12 cellular contexts compared by ENCODE assay signal in genomic region chr17:43578352-43578698, GRCh38. TPM values are rescaled to one million over a fixed set of nuclear protein-coding genes. Genes with fewer than 3 reads are reported as not detected.
DNase-seq lines count a peak whose midpoint lies in the region; ATAC-seq and TF ChIP-seq lines count a peak whose summit lies in the region.
"Had no signal": no experiment of that assay in that cellular context is flagged by ENCODE, and none has a peak within 500 bp of the region (broad histone marks: within the 10 kb centered on the region; RNA-seq: fewer than 3 reads in every experiment).

No MANE protein-coding gene starts in this region.

- no peak overlapping the region for H2AFZ ChIP-seq in smooth muscle cell (ENCODE audit: low read depth)

- DNase-seq in T-helper 1 cell, result no peak
- DNase-seq in NT2/D1 (ENCODE audit: low read depth, low spot score), result no peak
- DNase-seq in right atrium auricular region (ENCODE audit: low spot score), result no peak
- no peak for DNase-seq in smooth muscle cell (lab: John Stamatoyannopoulos, UW; ENCODE audit: unreplicated experiment)
- DNase-seq in NCI-H2081 (lab: John Stamatoyannopoulos, UW), result no peak
- DNase-seq in HAP-1 (ENCODE audit: low spot score in 2 of 2), result no peak
- DNase-seq: DMS 273 treated with DMSO at 0.1 percent for 48 hours; effector CD8-positive, alpha-beta T cell; KBM-7 had no signal

- no peak overlapping the region for H3K4me3 Mint-ChIP-seq in T-helper 1 cell treated with Interleukin-12 subunit alpha and Interleukin-12 subunit beta and Interleukin-4 antibody, amounts not matched to agents 30 μg/mL and 1 μg/mL, for 36 hours

- H3K4me1 Mint-ChIP-seq in T-helper 1 cell treated with Interleukin-12 subunit alpha and Interleukin-12 subunit beta and Interleukin-4 antibody, amounts not matched to agents 30 μg/mL and 1 μg/mL, for 36 hours (ENCODE audit: low read depth), result peaks cover 22% of the 10 kb centered on the region

- no peaks in the 10 kb centered on the region for H3K36me3 Mint-ChIP-seq in T-helper 1 cell treated with Interleukin-12 subunit alpha and Interleukin-12 subunit beta and Interleukin-4 antibody, amounts not matched to agents 30 μg/mL and 1 μg/mL, for 36 hours (ENCODE audit: low read depth)

- H3K27ac ChIP-seq in right atrium auricular region (peak overlapping the region; percentile 30 to 48), smooth muscle cell (ENCODE audit: low read depth) (peak overlapping the region; percentile 78)

- WGBS in smooth muscle cell (ENCODE audit: low lambda C conversion rate), result 64% methylated on average over 1 of the region's 1 CpG

- ATAC-seq in HG03280 (IDR thresholded peaks at IDR 0.05; ENCODE audit: unreplicated experiment), result no peak

- in situ Hi-C loops in HAP-1 (cut with MboI; ENCODE audit: low sequenced_read_pairs), result loop anchor here (5.0 kb wide), 2 partner anchors 94 to 184 kb away; no protein-coding TSS in a partner anchor

- peak overlapping the region; percentile 16 for H3K4me2 ChIP-seq in smooth muscle cell

- H3K27me3 ChIP-seq in NT2/D1 (ENCODE audit: insufficient read depth, insufficient read length), result peaks cover 2% of the 10 kb centered on the region
- no peaks in the 10 kb centered on the region for H3K27me3 ChIP-seq in right atrium auricular region
- H3K27me3 ChIP-seq in smooth muscle cell (ENCODE audit: low read depth), result no peaks in the 10 kb centered on the region
- H3K27me3 ChIP-seq in HAP-1 (ENCODE audit: low read depth), result no peaks in the 10 kb centered on the region
- H3K27me3 ChIP-seq: ascending aorta had no signal

- H3K36me3 ChIP-seq in NT2/D1 (ENCODE audit: insufficient read depth, insufficient read length, low read length), result no peaks in the 10 kb centered on the region
- no peaks in the 10 kb centered on the region for H3K36me3 ChIP-seq in right atrium auricular region
- no peaks in the 10 kb centered on the region for H3K36me3 ChIP-seq in smooth muscle cell (ENCODE audit: low read depth)
- H3K36me3 ChIP-seq in HAP-1 (replicated peaks), result no peaks in the 10 kb centered on the region
- H3K36me3 ChIP-seq: ascending aorta had no signal

- peak overlapping the region; percentile 57 for H3K9ac ChIP-seq in NT2/D1 (ENCODE audit: insufficient read length, low read depth)
- peak overlapping the region; percentile 10 for H3K9ac ChIP-seq in smooth muscle cell (ENCODE audit: low read depth)

- H3F3A ChIP-seq in smooth muscle cell (ENCODE audit: low read depth), result no peaks in the 10 kb centered on the region

- H3K4me3 ChIP-seq in NT2/D1 (ENCODE audit: insufficient read length, low read depth) (no peak overlapping the region), right atrium auricular region (no peak overlapping the region), smooth muscle cell (no peak overlapping the region), HAP-1 (no peak overlapping the region)
- H3K4me3 ChIP-seq: ascending aorta had no signal

- no peak for TF ChIP-seq CTCF in right atrium auricular region (IDR thresholded peaks at IDR 0.05)
- no peak for TF ChIP-seq CTCF in smooth muscle cell (IDR thresholded peaks at IDR 0.05; ENCODE audit: borderline replicate concordance, insufficient read depth, poor library complexity, severe bottlenecking)

- H3K9me3 ChIP-seq in NT2/D1 (ENCODE audit: insufficient read depth, low read length) (no peaks in the 10 kb centered on the region), right atrium auricular region (no peaks in the 10 kb centered on the region), smooth muscle cell (replicated peaks; ENCODE audit: low read depth) (no peaks in the 10 kb centered on the region), HAP-1 (no peaks in the 10 kb centered on the region)
- H3K9me3 ChIP-seq: ascending aorta had no signal

- no peaks in the 10 kb centered on the region for H3K9me3 Mint-ChIP-seq in T-helper 1 cell treated with Interleukin-12 subunit alpha and Interleukin-12 subunit beta and Interleukin-4 antibody, amounts not matched to agents 30 μg/mL and 1 μg/mL, for 36 hours

- H3K4me1 ChIP-seq in NT2/D1 (ENCODE audit: insufficient read depth, insufficient read length), result peaks cover 3% of the 10 kb centered on the region
- peaks cover 0 to 38% of the 10 kb centered on the region in 2 donors for H3K4me1 ChIP-seq in right atrium auricular region
- peaks cover 26% of the 10 kb centered on the region for H3K4me1 ChIP-seq in smooth muscle cell (ENCODE audit: low read depth)
- H3K4me1 ChIP-seq in HAP-1, result no peaks in the 10 kb centered on the region

- peak overlapping the region; percentile 56 for H3K27ac Mint-ChIP-seq in T-helper 1 cell treated with Interleukin-12 subunit alpha and Interleukin-12 subunit beta and Interleukin-4 antibody, amounts not matched to agents 30 μg/mL and 1 μg/mL, for 36 hours

- no peaks in the 10 kb centered on the region for H4K20me1 ChIP-seq in smooth muscle cell (ENCODE audit: low read depth)

- H3K27me3 Mint-ChIP-seq in T-helper 1 cell treated with Interleukin-12 subunit alpha and Interleukin-12 subunit beta and Interleukin-4 antibody, amounts not matched to agents 30 μg/mL and 1 μg/mL, for 36 hours (ENCODE audit: low read depth), result peaks cover 7% of the 10 kb centered on the region

- no peaks in the 10 kb centered on the region for H3K79me2 ChIP-seq in smooth muscle cell (ENCODE audit: low read depth)

RNA-seq across cellular contexts. Expression of gene ETV4, which starts 32.2 kb away (rescaled TPM):
- total RNA-seq in right atrium auricular region (1 to 10 TPM; 3.1 to 5.0 TPM), smooth muscle cell (14.2 and 21.7 TPM in 2 replicates)
- 32.9 and 33.5 TPM in 2 replicates for polyA plus RNA-seq in smooth muscle cell
- total RNA-seq: ascending aorta had no signal
